ENCODE assay signal across 7 cellular contexts in genomic region chr20:329325-329695, GRCh38. TPM values are rescaled to one million over a fixed set of nuclear protein-coding genes. Genes with fewer than 3 reads are reported as not detected.
DNase-seq lines count a peak whose midpoint lies in the region; TF ChIP-seq lines count a peak whose summit lies in the region.
"Had no signal": no experiment of that assay in that cellular context is flagged by ENCODE, and none has a peak within 500 bp of the region (broad histone marks: within the 10 kb centered on the region; RNA-seq: fewer than 3 reads in every experiment).

No MANE protein-coding gene starts in this region.

- H3K36me3 Mint-ChIP-seq in activated T-cell treated with anti-CD3 and anti-CD28 coated beads, Interleukin-2, amount 50 U/mL, for 24 hours (ENCODE audit: low read depth) = no peaks in the 10 kb centered on the region
- peaks cover 21% of the 10 kb centered on the region for H3K36me3 Mint-ChIP-seq in endodermal cell (ENCODE audit: low read depth)

- no peak for TF ChIP-seq CTCF in endodermal cell (conservative IDR thresholded peaks at IDR 0.05)

- no peak for DNase-seq in activated T-cell treated with anti-CD3 and anti-CD28 coated beads, Interleukin-2, amount 50 U/mL, for 24 hours
- DNase-seq in activated T-cell treated with anti-CD3 and anti-CD28 coated beads, Interleukin-2, amount 50 U/mL, for 1 hour = no peak
- DNase-seq in endodermal cell (peak; percentile 42), NCI-H2171 (lab: John Stamatoyannopoulos, UW) (no peak), NCI-H1417 treated with DMSO at 0.1 percent for 48 hours (lab: John Stamatoyannopoulos, UW) (no peak)
- DNase-seq: activated B cell treated with CpG ODN at 0.5 μM for 24 hours had no signal

- no peaks in the 10 kb centered on the region for H3K27me3 ChIP-seq in endodermal cell (ENCODE audit: control insufficient read depth, insufficient read depth, low read length, poor library complexity, severe bottlenecking)
- no peaks in the 10 kb centered on the region for H3K27me3 ChIP-seq in stomach smooth muscle (ENCODE audit: control insufficient read depth in 1 of 2, insufficient read depth in 2 of 2, low read length in 2 of 2)

- peaks cover 38% of the 10 kb centered on the region for H3K4me1 Mint-ChIP-seq in activated T-cell treated with anti-CD3 and anti-CD28 coated beads, Interleukin-2, amount 50 U/mL, for 24 hours (ENCODE audit: low read depth)
- peaks cover 24% of the 10 kb centered on the region for H3K4me1 Mint-ChIP-seq in endodermal cell

- H3K4me1 ChIP-seq in endodermal cell (ENCODE audit: control insufficient read depth, insufficient read depth, low read length) = peaks cover 8% of the 10 kb centered on the region
- peaks cover 36% of the 10 kb centered on the region for H3K4me1 ChIP-seq in stomach smooth muscle (ENCODE audit: control insufficient read depth, insufficient read depth, low read length)

- peaks cover 12% of the 10 kb centered on the region for H3K36me3 ChIP-seq in endodermal cell (ENCODE audit: control insufficient read depth, insufficient read depth, low read length)
- peaks cover 5 to 7% of the 10 kb centered on the region in 2 donors for H3K36me3 ChIP-seq in stomach smooth muscle (ENCODE audit: control insufficient read depth in 2 of 2, insufficient read depth in 2 of 2, low read length in 2 of 2)

- H3K4me3 Mint-ChIP-seq in activated T-cell treated with anti-CD3 and anti-CD28 coated beads, Interleukin-2, amount 50 U/mL, for 24 hours = peak overlapping the region; percentile 74
- H3K4me3 Mint-ChIP-seq in endodermal cell = peak overlapping the region; percentile 81

- H3K9me3 ChIP-seq in endodermal cell (ENCODE audit: control insufficient read depth, low read length) (no peaks in the 10 kb centered on the region), stomach smooth muscle (ENCODE audit: control insufficient read depth in 2 of 2, low read length in 2 of 2) (no peaks in the 10 kb centered on the region)

- H3K27ac ChIP-seq in endodermal cell (ENCODE audit: low read depth, low read length) (peak overlapping the region; percentile 12), stomach smooth muscle (ENCODE audit: low read length) (peak overlapping the region; percentile 24)

- H3K9me3 Mint-ChIP-seq in activated T-cell treated with anti-CD3 and anti-CD28 coated beads, Interleukin-2, amount 50 U/mL, for 24 hours = no peaks in the 10 kb centered on the region
- no peaks in the 10 kb centered on the region for H3K9me3 Mint-ChIP-seq in endodermal cell
- H3K9me3 Mint-ChIP-seq: activated B cell treated with CpG ODN at 0.5 μM for 24 hours had no signal

- 89 to 96% methylated on average over 3 to 4 of the region's 4 CpGs for WGBS in endodermal cell (ENCODE audit: insufficient coverage in 1 of 2, insufficient read length in 1 of 2), 2 experiments

- no peak overlapping the region for H3K9ac ChIP-seq in endodermal cell (ENCODE audit: extremely low read depth, low read length, poor library complexity, severe bottlenecking)
- no peak overlapping the region for H3K9ac ChIP-seq in stomach smooth muscle (ENCODE audit: low read length in 2 of 2)

- no peaks in the 10 kb centered on the region for H3K27me3 Mint-ChIP-seq in activated T-cell treated with anti-CD3 and anti-CD28 coated beads, Interleukin-2, amount 50 U/mL, for 24 hours
- peaks cover 15% of the 10 kb centered on the region for H3K27me3 Mint-ChIP-seq in endodermal cell (ENCODE audit: insufficient read depth)
- H3K27me3 Mint-ChIP-seq: activated B cell treated with CpG ODN at 0.5 μM for 24 hours had no signal

- peak overlapping the region; percentile 32 for H3K27ac Mint-ChIP-seq in activated T-cell treated with anti-CD3 and anti-CD28 coated beads, Interleukin-2, amount 50 U/mL, for 24 hours
- no peak overlapping the region for H3K27ac Mint-ChIP-seq in endodermal cell

- H3K4me3 ChIP-seq in endodermal cell (ENCODE audit: low read length) = peak overlapping the region; percentile 83
- H3K4me3 ChIP-seq in stomach smooth muscle (ENCODE audit: low read length in 2 of 2) = no peak overlapping the region

RNA-seq across cellular contexts. Expression of gene SOX12, which starts 4.0 kb away (rescaled TPM):
- 10 to 100 TPM; 71.4 to 81.7 TPM for total RNA-seq in endodermal cell
- 60.7 TPM for polyA plus RNA-seq in endodermal cell (2013, experiment 1 of 2)
- 57.0 TPM for polyA plus RNA-seq in endodermal cell (2013, experiment 2 of 2)

RNA-seq across cellular contexts. Expression of gene NRSN2, which starts 17.6 kb away (rescaled TPM):
- total RNA-seq in endodermal cell = 10 to 100 TPM; 24.7 to 38.4 TPM
- polyA plus RNA-seq in endodermal cell (2013, experiment 1 of 2) = 34.9 TPM
- 37.1 TPM for polyA plus RNA-seq in endodermal cell (2013, experiment 2 of 2)

RNA-seq across cellular contexts. Expression of gene ZCCHC3, which starts 31.9 kb away (rescaled TPM):
- total RNA-seq in endodermal cell = 10 to 100 TPM; 39.5 to 46.1 TPM
- polyA plus RNA-seq in endodermal cell (2013, experiment 1 of 2) = 41.4 TPM
- 36.9 TPM for polyA plus RNA-seq in endodermal cell (2013, experiment 2 of 2)

RNA-seq across cellular contexts. Expression of gene C20orf96, which starts 38.8 kb away (rescaled TPM):
- total RNA-seq in endodermal cell = 10 to 100 TPM; 21.8 to 29.4 TPM
- 42.1 TPM for polyA plus RNA-seq in endodermal cell (2013, experiment 1 of 2)
- 32.5 TPM for polyA plus RNA-seq in endodermal cell (2013, experiment 2 of 2)

RNA-seq across cellular contexts. Expression of gene TRIB3, which starts 51.2 kb away (rescaled TPM):
- 1 to 10 TPM; 4.0 TPM for total RNA-seq in endodermal cell
- polyA plus RNA-seq in endodermal cell (2013, experiment 1 of 2) = 7.6 TPM
- polyA plus RNA-seq in endodermal cell (2013, experiment 2 of 2) = 5.8 TPM
